ENCODE assay signal across 1 cellular context in genomic region chr9:116382053-116382452, GRCh38.
TF ChIP-seq lines count a peak whose summit lies in the region.

No MANE protein-coding gene starts in this region.

TF ChIP-seq in K562, 482 proteins besides CTCF, POLR2A, EP300 and RAD21 (continued from another document):
- TF ChIP-seq PKNOX1 (IDR thresholded peaks at IDR 0.05) (peak; percentile 78), ARID1B (IDR thresholded peaks at IDR 0.05) (peak; percentile 41; the same call in 1 of the 2 replicates), MAFK (IDR thresholded peaks at IDR 0.05; ENCODE audit: low read length) (no peak), ZNF395 (CRISPR knock-in tag; IDR thresholded peaks at IDR 0.05) (no peak), ZNF766 (CRISPR knock-in tag; conservative IDR thresholded peaks at IDR 0.05) (no peak), IRF2 (CRISPR knock-in tag; IDR thresholded peaks at IDR 0.05) (no peak), KAT7 (CRISPR knock-in tag; IDR thresholded peaks at IDR 0.05; ENCODE audit: borderline replicate concordance) (no peak), EHMT2 (IDR thresholded peaks at IDR 0.05) (0 out of 2 replicates have a peak, but pooled peaks have one; percentile 45), HNRNPH1 (optimal IDR thresholded peaks at IDR 0.05; ENCODE audit: low read depth, low read length) (no peak), ZKSCAN8 (CRISPR knock-in tag; IDR thresholded peaks at IDR 0.05) (0 out of 2 replicates have a peak, but pooled peaks have one; percentile 29), POLR3A (IDR thresholded peaks at IDR 0.05; ENCODE audit: borderline replicate concordance, extremely low read depth, insufficient read depth, insufficient read length) (no peak), STAT5B (CRISPR knock-in tag; IDR thresholded peaks at IDR 0.05) (no peak), TCF3 (CRISPR knock-in tag; IDR thresholded peaks at IDR 0.05) (0 out of 2 replicates have a peak, but pooled peaks have one; percentile 20), BRF2 (IDR thresholded peaks at IDR 0.05; ENCODE audit: borderline replicate concordance, insufficient read depth, insufficient read length) (no peak), MYNN (IDR thresholded peaks at IDR 0.05) (peak; percentile 82; the same call in 1 of the 2 replicates), MYNN (CRISPR knock-in tag; IDR thresholded peaks at IDR 0.05) (no peak), MGA (IDR thresholded peaks at IDR 0.05) (no peak), RFX5 (IDR thresholded peaks at IDR 0.05; ENCODE audit: low read depth, low read length) (no peak), SMC3 (conservative IDR thresholded peaks at IDR 0.05; ENCODE audit: insufficient read depth, low read depth, low read length) (no peak), MTA1 (IDR thresholded peaks at IDR 0.05; ENCODE audit: borderline replicate concordance) (no peak), ZNF592 (IDR thresholded peaks at IDR 0.05) (0 out of 2 replicates have a peak, but pooled peaks have one; percentile 13), CBFA2T3 (IDR thresholded peaks at IDR 0.05) (peak; percentile 32; the same call in 1 of the 2 replicates), PYGO2 (tag; IDR thresholded peaks at IDR 0.05) (no peak), PBX2 (CRISPR knock-in tag; IDR thresholded peaks at IDR 0.05; ENCODE audit: low read depth) (no peak), PBX2 (tag; conservative IDR thresholded peaks at IDR 0.05; ENCODE audit: low read depth) (no peak), PCBP2 (IDR thresholded peaks at IDR 0.05; ENCODE audit: low read depth, low read length, poor library complexity, severe bottlenecking) (no peak), L3MBTL2 (IDR thresholded peaks at IDR 0.05) (peak; percentile 29; the same call in 1 of the 2 replicates)
